10 cellular contexts compared by ENCODE assay signal in the genomic region with DNA sequence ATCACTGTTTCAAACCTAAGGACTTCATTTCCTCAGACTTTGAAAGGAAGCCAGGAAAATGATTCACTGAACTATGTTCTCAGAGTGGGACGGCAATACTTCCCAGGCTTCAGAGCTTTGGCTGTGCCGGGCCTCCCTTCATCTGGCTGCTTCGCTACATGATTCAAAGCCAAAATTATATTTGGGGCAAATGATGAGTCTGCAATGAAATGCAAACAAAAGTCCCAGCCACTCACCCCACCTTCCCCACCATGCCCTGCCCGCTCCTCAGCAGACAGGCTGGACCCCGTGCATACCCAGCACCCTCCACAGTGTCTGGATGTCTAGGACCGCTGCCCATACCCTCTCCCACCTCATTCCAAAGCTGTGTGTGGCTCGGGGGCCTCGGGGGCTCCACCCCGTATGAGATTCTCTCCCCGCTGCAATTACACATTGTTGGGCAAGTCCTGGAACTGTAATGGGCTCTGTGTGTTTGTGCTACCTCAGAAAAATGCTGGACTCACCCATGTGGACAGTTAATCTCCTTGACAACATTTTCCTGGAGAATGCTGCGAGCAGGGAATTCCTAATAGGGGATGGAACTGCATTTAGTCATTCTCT. TPM values are rescaled to one million over a fixed set of nuclear protein-coding genes. Genes with fewer than 3 reads are reported as not detected.
A peak's percentile ranks its signal among the peaks of the same experiment; 100 is the strongest.
DNase-seq lines count a peak whose midpoint lies in the region; ATAC-seq and TF ChIP-seq lines count a peak whose summit lies in the region.
"Had no signal": no experiment of that assay in that cellular context is flagged by ENCODE, and none has a peak within 500 bp of the region (broad histone marks: within the 10 kb centered on the region; RNA-seq: fewer than 3 reads in every experiment).

No MANE protein-coding gene starts in this region.

- no peaks in the 10 kb centered on the region for H4K20me1 ChIP-seq in H9 (ENCODE audit: control insufficient read depth, insufficient read depth, insufficient read length)

- H3K27ac ChIP-seq in AG04450 (ENCODE audit: low read depth, low read length) (peak overlapping the region; percentile 99), trophoblast cell (ENCODE audit: low read depth, low read length) (no peak overlapping the region), H9 (ENCODE audit: insufficient read length, low read depth, low read length) (no peak overlapping the region)
- H3K27ac ChIP-seq: VCaP had no signal

- no peak overlapping the region; a peak in 1 of 7 replicates for H3K27ac Mint-ChIP-seq in H9

- POLR2A ChIA-PET in AG04450 (lab: Yijun Ruan, JAX) = interaction anchor here (0.8 kb wide), 1 partner anchor 41 kb away, joined by 4 read pairs; no protein-coding TSS in a partner anchor

- H3K79me1 ChIP-seq in trophoblast cell (ENCODE audit: low read length) (no peaks in the 10 kb centered on the region), H9 (ENCODE audit: insufficient read depth, low read depth, low read length, poor library complexity, severe bottlenecking) (no peaks in the 10 kb centered on the region)

- H2BK12ac ChIP-seq in trophoblast cell (ENCODE audit: low read length) (no peak overlapping the region), H9 (ENCODE audit: insufficient read length, low read depth, low read length) (no peak overlapping the region)

- H3K27me3 ChIP-seq in AG04450 (ENCODE audit: control insufficient read depth, insufficient read depth, low read length) (no peaks in the 10 kb centered on the region), trophoblast cell (ENCODE audit: insufficient read depth, low read length) (no peaks in the 10 kb centered on the region), H9 (ENCODE audit: insufficient read depth, low read length) (no peaks in the 10 kb centered on the region)

- H3K4me2 ChIP-seq in trophoblast cell (ENCODE audit: low read length) (no peak overlapping the region), H9 (ENCODE audit: insufficient read depth, insufficient read length, low read length) (no peak overlapping the region)

- H3K56ac ChIP-seq in H9 (ENCODE audit: insufficient read length, low read depth, low read length) = no peak overlapping the region

- H3K36me3 Mint-ChIP-seq in H9 (ENCODE audit: insufficient read depth in 1 of 3, low read depth in 3 of 3) = peaks cover 0 to 1% (median 0%) of the 10 kb centered on the region in 3 experiments; a peak in 2 of 7 replicates
- H3K36me3 Mint-ChIP-seq: CD14-positive monocyte had no signal

- no peaks in the 10 kb centered on the region for H3K27me3 Mint-ChIP-seq in H9 (ENCODE audit: low read depth)

- H3K23ac ChIP-seq in trophoblast cell (ENCODE audit: low read length) (no peak overlapping the region), H9 (ENCODE audit: insufficient read length, low read depth, low read length) (no peak overlapping the region)

- H3K4ac ChIP-seq in trophoblast cell (ENCODE audit: low read depth, low read length) (no peak overlapping the region), H9 (ENCODE audit: low read depth, low read length) (no peak overlapping the region)

- no peak overlapping the region for H4K12ac ChIP-seq in trophoblast cell (ENCODE audit: low read depth, low read length)

- no peak overlapping the region for H4K5ac ChIP-seq in H9 (ENCODE audit: insufficient read length, low read depth, low read length)

- no peak overlapping the region for H2AK5ac ChIP-seq in trophoblast cell (ENCODE audit: low read length)
- H2AK5ac ChIP-seq in H9 (ENCODE audit: insufficient read length, low read length) = no peak overlapping the region

- no peak overlapping the region for H2BK20ac ChIP-seq in H9 (ENCODE audit: low read depth, low read length, poor library complexity, severe bottlenecking)

- no peak overlapping the region for H3K14ac ChIP-seq in trophoblast cell (ENCODE audit: low read length)
- H3K14ac ChIP-seq in H9 (ENCODE audit: insufficient read depth, low read length) = no peak overlapping the region

- TF ChIP-seq CTCF in AG04450 (IDR thresholded peaks at IDR 0.05; ENCODE audit: low read depth, low read length) (no peak), WI38 (IDR thresholded peaks at IDR 0.05; ENCODE audit: low read depth, low read length) (no peak), H9 (conservative IDR thresholded peaks at IDR 0.05) (no peak)

- peak; percentile 90 for ATAC-seq in Right ventricle myocardium superior (ENCODE audit: poor library complexity)

- no peak overlapping the region for H3T11ph ChIP-seq in H9 (ENCODE audit: low read length)

- H3K4me1 ChIP-seq in trophoblast cell (ENCODE audit: control insufficient read depth in 1 of 2, insufficient read depth in 2 of 2, low read length in 2 of 2) (no peaks in the 10 kb centered on the region), H9 (ENCODE audit: insufficient read depth, low read length) (no peaks in the 10 kb centered on the region; the same call in 1 of the 2 replicates)

- H3K36me3 ChIP-seq in trophoblast cell (ENCODE audit: control insufficient read depth in 1 of 2, insufficient read depth in 2 of 2, low read length in 2 of 2) = no peaks in the 10 kb centered on the region

- intact Hi-C loops in Right ventricle myocardium superior (cut with DNase I) = no loop called here

- CTCF ChIA-PET in AG04450 (lab: Charles Lee) = interaction anchor here (2.2 kb wide), 1 partner anchor 121 kb away, joined by 5 read pairs; no protein-coding TSS in a partner anchor

- WGBS in trophoblast cell (ENCODE audit: extremely low coverage, insufficient coverage, insufficient read length) = no CpG with 5 or more reads among the region's 11 CpGs
- WGBS in H9 (ENCODE audit: extremely low coverage, insufficient read length, low lambda C conversion rate) = no CpG with 5 or more reads among the region's 11 CpGs

- no peak overlapping the region for H2BK120ac ChIP-seq in trophoblast cell (ENCODE audit: insufficient read depth, low read length, poor library complexity)
- no peak overlapping the region for H2BK120ac ChIP-seq in H9 (ENCODE audit: low read depth, low read length, poor library complexity, severe bottlenecking)

- no peak overlapping the region for H3K4me3 Mint-ChIP-seq in H9
- H3K4me3 Mint-ChIP-seq: CD14-positive monocyte had no signal

- H2BK15ac ChIP-seq in H9 (ENCODE audit: low read depth, low read length) = no peak overlapping the region

- no peak overlapping the region for H2AFZ ChIP-seq in trophoblast cell (ENCODE audit: insufficient read depth, low read length, poor library complexity)
- no peak overlapping the region for H2AFZ ChIP-seq in H9 (ENCODE audit: low read length)

- H4K8ac ChIP-seq in trophoblast cell (ENCODE audit: low read depth, low read length) (no peak overlapping the region), H9 (replicated peaks; ENCODE audit: insufficient read length, low read depth, low read length) (no peak overlapping the region)

- H3K79me2 ChIP-seq in trophoblast cell (ENCODE audit: control insufficient read depth, insufficient read depth, low read length, poor library complexity) (no peaks in the 10 kb centered on the region), H9 (ENCODE audit: insufficient read depth, low read length) (no peaks in the 10 kb centered on the region)

- no peak overlapping the region for H3K9ac ChIP-seq in trophoblast cell (ENCODE audit: low read length)
- H3K9ac ChIP-seq in H9 (ENCODE audit: extremely low read depth, insufficient read length, low read length) = no peak overlapping the region

- no peak overlapping the region for H2BK5ac ChIP-seq in trophoblast cell (ENCODE audit: low read depth, low read length, poor library complexity)
- no peak overlapping the region for H2BK5ac ChIP-seq in H9 (ENCODE audit: insufficient read length, low read length)

- no peaks in the 10 kb centered on the region for H3K23me2 ChIP-seq in H9 (ENCODE audit: insufficient read length, low read depth, low read length, poor library complexity, severe bottlenecking)

- H3K4me3 ChIP-seq in AG04450 (ENCODE audit: low read depth, low read length) (peak overlapping the region; percentile 53), WI38 (ENCODE audit: low read depth, low read length) (peak overlapping the region; percentile 54), trophoblast cell (ENCODE audit: low read depth, low read length) (no peak overlapping the region)

- H3K4me1 Mint-ChIP-seq in H9 = peaks cover 14 to 17% of the 10 kb centered on the region in 2 experiments

- H4K91ac ChIP-seq in trophoblast cell (ENCODE audit: low read depth, low read length) (no peak overlapping the region), H9 (ENCODE audit: insufficient read length, low read depth, low read length) (no peak overlapping the region)

- 0 out of 5 replicates have a peak, but pooled peaks cover 0 to 3% of the 10 kb centered on the region in 2 experiments for H3K9me3 Mint-ChIP-seq in H9

- H3K9me3 ChIP-seq in AG04450 (ENCODE audit: control insufficient read depth, insufficient read depth, low read length) = no peaks in the 10 kb centered on the region
- H3K9me3 ChIP-seq in trophoblast cell (ENCODE audit: insufficient read depth, low read depth, low read length) = no peaks in the 10 kb centered on the region
- H3K9me3 ChIP-seq in H9 (ENCODE audit: control insufficient read depth, low read depth, low read length) = no peaks in the 10 kb centered on the region

- H3K18ac ChIP-seq in trophoblast cell (ENCODE audit: low read length) (no peak overlapping the region), H9 (ENCODE audit: insufficient read length, low read depth, low read length) (no peak overlapping the region)

- DNase-seq in AG04450 (ENCODE audit: low read depth, low spot score) (peak; percentile 87), Right ventricle myocardium superior (peak; percentile 52), trophoblast cell (peak; percentile 20 to 42), NOMO-1 (lab: John Stamatoyannopoulos, UW; ENCODE audit: unreplicated experiment in 2 of 2) (no peak), DMS153 treated with DMSO at 0.1 percent for 48 hours (lab: John Stamatoyannopoulos, UW; ENCODE audit: unreplicated experiment) (no peak), H9 (no peak), NAMALWA (ENCODE audit: low spot score) (no peak)

RNA-seq across cellular contexts. Expression of gene ATP10A, which starts 32.2 kb away (rescaled TPM):
- 3.5 and 3.9 TPM in 2 replicates for polyA plus RNA-seq in AG04450 (2011; rRNA removed)
- 7.0 and 8.5 TPM in 2 replicates for polyA minus RNA-seq in AG04450 (2011; rRNA and poly(A)+ RNA removed)
- total RNA-seq in Right ventricle myocardium superior = 0.75 TPM
- 0.07 and 0.18 TPM in 2 replicates for polyA plus RNA-seq in trophoblast cell (2013)
- 3.9 and 4.4 TPM in 2 replicates for total RNA-seq in H9 (2021)

Comparison
In these comparisons a context has a peak if more than half of its experiments do, and no peak if none do; other contexts are left out.
1. DNase-seq: peak in AG04450 (single experiment), Right ventricle myocardium superior (single experiment) and trophoblast cell (2 of 2); none in NOMO-1 (0 of 2), DMS153 treated with DMSO at 0.1 percent for 48 hours (single experiment), H9 (single experiment) and NAMALWA (single experiment).